1 cellular context compared by ENCODE assay signal in the genomic region with DNA sequence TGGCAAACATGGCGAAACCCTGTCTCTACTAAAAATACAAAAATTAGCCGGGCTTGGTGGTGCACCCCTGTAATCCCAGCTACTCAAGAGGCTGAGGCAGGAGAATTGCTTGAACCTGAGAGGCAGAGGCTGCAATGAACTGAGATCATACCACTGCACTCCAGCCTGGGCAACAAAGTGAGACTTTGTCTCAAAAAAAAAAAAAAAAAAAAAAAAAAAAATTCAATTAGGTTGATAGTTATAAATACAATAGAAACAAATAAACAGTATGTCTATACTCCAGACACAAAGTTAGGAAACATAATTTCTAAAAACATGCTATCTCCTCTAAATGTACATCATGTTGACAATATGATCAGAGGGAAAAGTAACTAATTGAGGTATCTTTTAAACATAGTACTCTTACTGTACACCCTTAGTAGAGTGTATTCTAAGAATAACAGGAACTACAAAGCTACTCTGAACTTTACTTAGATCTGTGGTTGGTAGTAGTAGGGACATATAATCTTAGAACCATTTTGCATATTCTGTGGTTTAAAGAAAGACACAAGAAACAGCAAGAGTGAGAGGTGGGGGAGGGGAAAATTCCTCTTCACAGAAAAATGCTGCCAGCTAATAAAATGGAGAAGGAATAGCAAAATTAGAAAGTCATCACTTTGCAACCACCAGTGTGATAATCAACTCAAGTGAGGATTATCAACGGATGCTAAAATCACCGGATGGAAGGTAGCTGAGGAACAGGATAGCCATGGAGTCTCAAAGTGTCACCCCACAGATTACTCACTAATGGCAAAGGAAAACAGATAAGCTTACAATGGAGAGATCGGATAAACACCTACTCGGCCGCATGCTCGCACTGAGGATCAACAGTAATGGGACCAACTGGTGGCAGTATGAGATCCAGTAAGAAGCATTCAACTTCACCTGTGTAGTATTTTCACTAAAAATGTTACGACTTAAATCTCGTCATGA.
TF ChIP-seq lines count a peak whose summit lies in the region.

No MANE protein-coding gene starts in this region.

TF ChIP-seq in SK-N-SH, 30 proteins besides CTCF, POLR2A, EP300 and RAD21:
- TF ChIP-seq GABPA (IDR thresholded peaks at IDR 0.05; ENCODE audit: low read depth) (no peak), MXI1 (IDR thresholded peaks at IDR 0.05; ENCODE audit: low read depth, low read length) (no peak), EZH2phosphoT487 (IDR thresholded peaks at IDR 0.05; ENCODE audit: borderline replicate concordance, low read depth) (no peak), CHD2 (IDR thresholded peaks at IDR 0.05; ENCODE audit: low read length, partially characterized antibody) (no peak), SMC3 (IDR thresholded peaks at IDR 0.05; ENCODE audit: low read depth, low read length) (no peak)
- TF ChIP-seq, protein P1, sequence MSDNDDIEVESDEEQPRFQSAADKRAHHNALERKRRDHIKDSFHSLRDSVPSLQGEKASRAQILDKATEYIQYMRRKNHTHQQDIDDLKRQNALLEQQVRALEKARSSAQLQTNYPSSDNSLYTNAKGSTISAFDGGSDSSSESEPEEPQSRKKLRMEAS (IDR thresholded peaks at IDR 0.05; ENCODE audit: low read depth) = no peak
- TF ChIP-seq, protein P2, sequence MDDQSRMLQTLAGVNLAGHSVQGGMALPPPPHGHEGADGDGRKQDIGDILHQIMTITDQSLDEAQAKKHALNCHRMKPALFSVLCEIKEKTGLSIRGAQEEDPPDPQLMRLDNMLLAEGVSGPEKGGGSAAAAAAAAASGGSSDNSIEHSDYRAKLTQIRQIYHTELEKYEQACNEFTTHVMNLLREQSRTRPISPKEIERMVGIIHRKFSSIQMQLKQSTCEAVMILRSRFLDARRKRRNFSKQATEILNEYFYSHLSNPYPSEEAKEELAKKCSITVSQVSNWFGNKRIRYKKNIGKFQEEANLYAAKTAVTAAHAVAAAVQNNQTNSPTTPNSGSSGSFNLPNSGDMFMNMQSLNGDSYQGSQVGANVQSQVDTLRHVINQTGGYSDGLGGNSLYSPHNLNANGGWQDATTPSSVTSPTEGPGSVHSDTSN (IDR thresholded peaks at IDR 0.05) = no peak
- TF ChIP-seq, protein P3, sequence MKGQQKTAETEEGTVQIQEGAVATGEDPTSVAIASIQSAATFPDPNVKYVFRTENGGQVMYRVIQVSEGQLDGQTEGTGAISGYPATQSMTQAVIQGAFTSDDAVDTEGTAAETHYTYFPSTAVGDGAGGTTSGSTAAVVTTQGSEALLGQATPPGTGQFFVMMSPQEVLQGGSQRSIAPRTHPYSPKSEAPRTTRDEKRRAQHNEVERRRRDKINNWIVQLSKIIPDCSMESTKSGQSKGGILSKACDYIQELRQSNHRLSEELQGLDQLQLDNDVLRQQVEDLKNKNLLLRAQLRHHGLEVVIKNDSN (IDR thresholded peaks at IDR 0.05; ENCODE audit: borderline replicate concordance, low read depth) = no peak
- TF ChIP-seq, protein P4, sequence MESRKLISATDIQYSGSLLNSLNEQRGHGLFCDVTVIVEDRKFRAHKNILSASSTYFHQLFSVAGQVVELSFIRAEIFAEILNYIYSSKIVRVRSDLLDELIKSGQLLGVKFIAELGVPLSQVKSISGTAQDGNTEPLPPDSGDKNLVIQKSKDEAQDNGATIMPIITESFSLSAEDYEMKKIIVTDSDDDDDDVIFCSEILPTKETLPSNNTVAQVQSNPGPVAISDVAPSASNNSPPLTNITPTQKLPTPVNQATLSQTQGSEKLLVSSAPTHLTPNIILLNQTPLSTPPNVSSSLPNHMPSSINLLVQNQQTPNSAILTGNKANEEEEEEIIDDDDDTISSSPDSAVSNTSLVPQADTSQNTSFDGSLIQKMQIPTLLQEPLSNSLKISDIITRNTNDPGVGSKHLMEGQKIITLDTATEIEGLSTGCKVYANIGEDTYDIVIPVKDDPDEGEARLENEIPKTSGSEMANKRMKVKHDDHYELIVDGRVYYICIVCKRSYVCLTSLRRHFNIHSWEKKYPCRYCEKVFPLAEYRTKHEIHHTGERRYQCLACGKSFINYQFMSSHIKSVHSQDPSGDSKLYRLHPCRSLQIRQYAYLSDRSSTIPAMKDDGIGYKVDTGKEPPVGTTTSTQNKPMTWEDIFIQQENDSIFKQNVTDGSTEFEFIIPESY (IDR thresholded peaks at IDR 0.05; ENCODE audit: borderline replicate concordance, low read depth) = no peak
